Comparison of ENCODE assay signal across 24 cellular contexts in the genomic region with DNA sequence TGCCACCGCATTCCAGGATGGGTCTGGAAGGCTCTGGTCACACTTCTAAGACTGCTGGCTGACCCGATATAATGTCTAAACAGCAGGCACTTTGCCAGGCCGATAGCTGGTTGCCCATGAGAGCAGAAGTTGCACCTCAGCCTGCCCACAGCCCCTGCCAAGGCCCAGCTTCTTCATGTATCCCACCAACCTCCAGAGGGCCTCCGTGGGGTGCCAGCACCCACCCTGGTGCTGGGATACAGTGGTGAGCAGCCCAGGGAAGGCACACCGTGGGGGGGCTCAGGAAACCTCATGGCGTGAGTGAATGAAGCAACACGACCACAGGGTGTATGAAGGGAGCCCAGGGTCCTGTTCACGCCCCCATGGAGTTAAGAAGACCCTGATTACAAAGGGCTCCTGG. TPM values are rescaled to one million over a fixed set of nuclear protein-coding genes. Genes with fewer than 3 reads are reported as not detected.
DNase-seq lines count a peak whose midpoint lies in the region.
"Had no signal": no experiment of that assay in that cellular context is flagged by ENCODE, and none has a peak within 500 bp of the region (broad histone marks: within the 10 kb centered on the region; RNA-seq: fewer than 3 reads in every experiment).

No MANE protein-coding gene starts in this region.

- intact Hi-C loops in posterior vena cava (cut with DNase I): no loop called here

- DNase-seq in activated effector memory CD4-positive, alpha-beta T cell treated with anti-CD3 and anti-CD28 coated beads, Interleukin-2, amount 50 U/mL, for 16 hours: peak; percentile 34
- no peak for DNase-seq in activated effector memory CD4-positive, alpha-beta T cell treated with Interleukin-2 at 50 U/mL for 16 hours
- peak; percentile 28 for DNase-seq in islet precursor cell
- peak; percentile 66 for DNase-seq in posterior vena cava (ENCODE audit: low spot score)
- DNase-seq in activated T-cell treated with anti-CD3 and anti-CD28 coated beads, Interleukin-2, amount 50 U/mL, for 1 hour: no peak
- DNase-seq in HUDEP-2 (lab: John Stamatoyannopoulos, UW; ENCODE audit: unreplicated experiment in 76 of 76): no peak
- no peak for DNase-seq in COLO829 (ENCODE audit: low spot score)
- DNase-seq in mucosa of gallbladder (ENCODE audit: low spot score): no peak
- DNase-seq: BE2C; CD4-positive, alpha-beta T cell; COR-L47; DMS53; GM23248; NCI-H1048; NCI-H1417; NCI-H1694; NCI-H2029 treated with DMSO at 0.1 percent for 48 hours; NCI-H446 treated with DMSO at 0.1 percent for 48 hours; NCI-H526; NCI-H82; NK-92 treated with Interleukin-12 subunit alpha and Interleukin-12 subunit beta, amount 100 ng/mL, for 24 hours; RPMI8226; SHP77 had no signal

RNA-seq across cellular contexts. Expression of a gene that starts 16.2 kb away (rescaled TPM):
- 10 to 100 TPM; 13.0 to 21.1 TPM for total RNA-seq in posterior vena cava
- 9.2 TPM for total RNA-seq in mucosa of gallbladder
- total RNA-seq: CD4-positive, alpha-beta T cell; G401 had no signal

Comparison
In these comparisons a context has a peak if more than half of its experiments do, and no peak if none do; other contexts are left out.
1. DNase-seq: peak in activated effector memory CD4-positive, alpha-beta T cell treated with anti-CD3 and anti-CD28 coated beads, Interleukin-2, amount 50 U/mL, for 16 hours (single experiment), islet precursor cell (single experiment) and posterior vena cava (single experiment); none in activated effector memory CD4-positive, alpha-beta T cell treated with Interleukin-2 at 50 U/mL for 16 hours (single experiment), activated T-cell treated with anti-CD3 and anti-CD28 coated beads, Interleukin-2, amount 50 U/mL, for 1 hour (single experiment), HUDEP-2 (0 of 76), COLO829 (single experiment) and mucosa of gallbladder (single experiment).